In genomic region chr5:172567294-172567693, GRCh38 we compare ENCODE assay signal across 23 cellular contexts.
DNase-seq lines count a peak whose midpoint lies in the region; ATAC-seq, FAIRE-seq and TF ChIP-seq lines count a peak whose summit lies in the region.
"Had no signal": no experiment of that assay in that cellular context is flagged by ENCODE, and none has a peak within 500 bp of the region (broad histone marks: within the 10 kb centered on the region; RNA-seq: fewer than 3 reads in every experiment).

No MANE protein-coding gene starts in this region.

- intact Hi-C loops in Right ventricle myocardium superior (cut with DNase I) = no loop called here
- intact Hi-C loops in sigmoid colon (cut with DNase I) = loop anchor here (5.0 kb wide), 1 partner anchor 85 kb away; no protein-coding TSS in a partner anchor
- intact Hi-C loops in ovary (cut with DNase I) = loop anchor here in 1 of 4 donors (10.0 kb wide), 1 partner anchor 78 kb away; the partner anchor contains the start of gene NEURL1B

- peak overlapping the region; percentile 81; the same call in 1 of the 2 replicates for H2BK15ac ChIP-seq in H1 (ENCODE audit: low read length)

- H3K27me3 Mint-ChIP-seq in neural crest cell (ENCODE audit: low read depth) (peaks cover 3% of the 10 kb centered on the region), glutamatergic neuron (ENCODE audit: unreplicated experiment) (peaks cover 2% of the 10 kb centered on the region)

- H4K5ac ChIP-seq in H1 (ENCODE audit: insufficient read length, low read depth, low read length) = no peak overlapping the region

- no peak for ATAC-seq in Right ventricle myocardium superior (ENCODE audit: poor library complexity)
- ATAC-seq: A549; CD8-positive, alpha-beta T cell had no signal

- H3K27ac ChIP-seq in cardiac muscle cell (peak overlapping the region; percentile 100), H1 (ENCODE audit: low read depth, low read length) (no peak overlapping the region), sigmoid colon (peak overlapping the region in 3 of 4 donors; percentile 38 to 90 (median 69)), ovary (no peak overlapping the region)
- H3K27ac ChIP-seq: 22Rv1; A549; BLaER1 treated with 17β-estradiol and CSF1 and Interleukin-3, amounts not matched to agents 10 nM and 100 nM; C4-2B had no signal

- no peak overlapping the region for H4K91ac ChIP-seq in H1 (replicated peaks; ENCODE audit: insufficient read length, low read length)

- no peak overlapping the region for H2BK20ac ChIP-seq in H1 (ENCODE audit: low read length)

- no peaks in the 10 kb centered on the region for H3K79me2 ChIP-seq in H1 (ENCODE audit: control insufficient read depth in 1 of 2, insufficient read depth in 2 of 2, low read length in 2 of 2)

- 96% methylated on average over 7 of the region's 7 CpGs; no CpG with 5 or more reads in 1 of the 2 experiments for WGBS in H1 (ENCODE audit: extremely low coverage in 1 of 2, insufficient coverage in 1 of 2, insufficient read length in 1 of 2, insufficient replicate concordance in 2 of 2, low coverage in 1 of 2, low lambda C conversion rate in 2 of 2, missing lambda C conversion rate in 1 of 2), 2 experiments
- WGBS in sigmoid colon, 2 donors = 91 to 94% methylated on average over 7 of the region's 7 CpGs
- 88 to 94% (median 93%) methylated on average over 7 of the region's 7 CpGs for WGBS in ovary, 3 donors

- no peak overlapping the region for H3K9ac ChIP-seq in H1 (replicated peaks in 1 of 4; ENCODE audit: extremely low read depth in 1 of 4, low read depth in 3 of 4, low read length in 3 of 4)
- H3K9ac ChIP-seq: BLaER1 treated with 17β-estradiol and CSF1 and Interleukin-3, amounts not matched to agents 10 nM and 100 nM had no signal

- peak overlapping the region; percentile 35 for H3K27ac Mint-ChIP-seq in neural crest cell (ENCODE audit: unreplicated experiment)
- H3K27ac Mint-ChIP-seq in glutamatergic neuron (ENCODE audit: unreplicated experiment) = no peak overlapping the region
- H3K27ac Mint-ChIP-seq: B cell; CD4-positive, alpha-beta T cell; CD8-positive, alpha-beta T cell had no signal

- no peak overlapping the region for H3K4me2 ChIP-seq in H1 (ENCODE audit: insufficient read depth in 1 of 2, low read depth in 2 of 2, low read length in 2 of 2)
- H3K4me2 ChIP-seq: A549; BLaER1 treated with 17β-estradiol and CSF1 and Interleukin-3, amounts not matched to agents 10 nM and 100 nM had no signal

- no peak for FAIRE-seq in H1 (lab: Jason Lieb, UNC)
- FAIRE-seq: A549, D721Med, G401.6, GM12891, GM19239 had no signal

- H3K4me1 Mint-ChIP-seq in neural crest cell (peaks cover 23% of the 10 kb centered on the region), glutamatergic neuron (ENCODE audit: low read depth, unreplicated experiment) (peaks cover 2% of the 10 kb centered on the region)
- H3K4me1 Mint-ChIP-seq: B cell had no signal

- H4K20me1 ChIP-seq in H1 (replicated peaks in 1 of 2; ENCODE audit: control insufficient read depth in 1 of 2, insufficient read depth in 2 of 2, low read length in 2 of 2) = no peaks in the 10 kb centered on the region
- H4K20me1 ChIP-seq: BLaER1 treated with 17β-estradiol and CSF1 and Interleukin-3, amounts not matched to agents 10 nM and 100 nM had no signal

- no peaks in the 10 kb centered on the region for H3K36me3 Mint-ChIP-seq in neural crest cell (ENCODE audit: low read depth)
- H3K36me3 Mint-ChIP-seq in glutamatergic neuron (ENCODE audit: unreplicated experiment) = no peaks in the 10 kb centered on the region
- H3K36me3 Mint-ChIP-seq: CD8-positive, alpha-beta T cell had no signal

- TF ChIP-seq POLR2A in H1 (IDR thresholded peaks at IDR 0.05; ENCODE audit: control extremely low read depth in 1 of 2, low read depth in 2 of 2, low read length in 2 of 2) (no peak), sigmoid colon (IDR thresholded peaks at IDR 0.05) (no peak), ovary (IDR thresholded peaks at IDR 0.05) (no peak)

- H3K18ac ChIP-seq in H1 (ENCODE audit: extremely low read depth, low read length) = no peak overlapping the region

- H2AFZ ChIP-seq in H1 (ENCODE audit: low read length) = no peak overlapping the region

- POLR2A ChIA-PET in H1 (lab: Charles Lee; ENCODE audit: partially characterized antibody) = no interaction called here

- H3K9me3 ChIP-seq in cardiac muscle cell (ENCODE audit: low read depth) (no peaks in the 10 kb centered on the region), H1 (ENCODE audit: insufficient read depth in 2 of 2, low read depth in 1 of 2, low read length in 1 of 2) (no peaks in the 10 kb centered on the region), sigmoid colon (no peaks in the 10 kb centered on the region), ovary (no peaks in the 10 kb centered on the region)
- H3K9me3 ChIP-seq: A549; BLaER1 treated with 17β-estradiol and CSF1 and Interleukin-3, amounts not matched to agents 10 nM and 100 nM; Caco-2 had no signal

- H2BK120ac ChIP-seq in H1 (replicated peaks; ENCODE audit: low read depth, low read length) = no peak overlapping the region

- no peak for TF ChIP-seq CTCF in cardiac muscle cell (IDR thresholded peaks at IDR 0.05; ENCODE audit: low read depth, low read length)
- no peak for TF ChIP-seq CTCF in H1 (IDR thresholded peaks at IDR 0.05; ENCODE audit: control extremely low read depth in 1 of 3, insufficient read depth in 1 of 3, low read depth in 1 of 3, low read length in 3 of 3)
- TF ChIP-seq CTCF in neural crest cell (conservative IDR thresholded peaks at IDR 0.05) = no peak
- no peak for TF ChIP-seq CTCF in sigmoid colon (IDR thresholded peaks at IDR 0.05)
- TF ChIP-seq CTCF in ovary (IDR thresholded peaks at IDR 0.05) = no peak
- TF ChIP-seq CTCF in glutamatergic neuron (IDR thresholded peaks at IDR 0.05; ENCODE audit: partially characterized antibody, unreplicated experiment) = no peak

- H3K9me3 Mint-ChIP-seq in neural crest cell (no peaks in the 10 kb centered on the region), glutamatergic neuron (ENCODE audit: unreplicated experiment) (no peaks in the 10 kb centered on the region)
- H3K9me3 Mint-ChIP-seq: CD4-positive, alpha-beta T cell; CD8-positive, alpha-beta T cell had no signal

- no peak overlapping the region for H3K14ac ChIP-seq in H1 (ENCODE audit: insufficient read length)

- TF ChIP-seq RAD21 in H1 (IDR thresholded peaks at IDR 0.05 in 1 of 2, conservative IDR thresholded peaks at IDR 0.05 in 1 of 2; ENCODE audit: low read depth in 2 of 2, low read length in 2 of 2) = no peak

- no peak overlapping the region for H3K23ac ChIP-seq in H1 (ENCODE audit: insufficient read length)

- no peaks in the 10 kb centered on the region for H3K79me1 ChIP-seq in H1 (ENCODE audit: low read depth, low read length)

- no peaks in the 10 kb centered on the region for H3K27me3 ChIP-seq in cardiac muscle cell
- H3K27me3 ChIP-seq in H1 (replicated peaks in 1 of 4; ENCODE audit: control insufficient read depth in 3 of 4, extremely low read depth in 1 of 4, insufficient read depth in 3 of 4, low read length in 3 of 4) = no peaks in the 10 kb centered on the region; a peak in 2 of 7 replicates
- H3K27me3 ChIP-seq in sigmoid colon = no peaks in the 10 kb centered on the region
- no peaks in the 10 kb centered on the region for H3K27me3 ChIP-seq in ovary
- H3K27me3 ChIP-seq: BLaER1 treated with 17β-estradiol and CSF1 and Interleukin-3, amounts not matched to agents 10 nM and 100 nM had no signal

- no peak overlapping the region for H2BK12ac ChIP-seq in H1 (ENCODE audit: low read depth, low read length)

- DNase-seq in cardiac muscle cell (ENCODE audit: low read depth in 1 of 2, low spot score in 1 of 2) (no peak), Right ventricle myocardium superior (no peak), H1 (ENCODE audit: low read depth in 1 of 2, low spot score in 2 of 2) (no peak), neural crest cell (ENCODE audit: low read depth, low spot score) (no peak), sigmoid colon (no peak), ovary (no peak), glutamatergic neuron (no peak)
- DNase-seq: AML-193; Caco-2; Calu3; CD4-positive, alpha-beta T cell; CD8-positive, alpha-beta T cell; DMS79 treated with DMSO at 0.1 percent for 48 hours; GF-D8 had no signal

- H3K56ac ChIP-seq in H1 (replicated peaks; ENCODE audit: insufficient read length, low read depth, low read length) = no peak overlapping the region

- no peak overlapping the region for H2BK5ac ChIP-seq in H1 (ENCODE audit: low read depth, low read length)

- no peak overlapping the region for H4K8ac ChIP-seq in H1 (ENCODE audit: extremely low read depth, insufficient read depth, low read length)

- H3K4me3 Mint-ChIP-seq in neural crest cell = no peak overlapping the region
- H3K4me3 Mint-ChIP-seq in glutamatergic neuron (ENCODE audit: unreplicated experiment) = no peak overlapping the region
- H3K4me3 Mint-ChIP-seq: B cell; CD4-positive, alpha-beta T cell; CD8-positive, alpha-beta T cell had no signal

- H3K23me2 ChIP-seq in H1 (ENCODE audit: low read depth, low read length) = peaks cover 2% of the 10 kb centered on the region; the same call in 1 of the 2 replicates

- no peak overlapping the region for H3K4ac ChIP-seq in H1 (replicated peaks; ENCODE audit: insufficient read length, low read depth, low read length)

- TF ChIP-seq EP300 in H1 (IDR thresholded peaks at IDR 0.05; ENCODE audit: borderline replicate concordance in 1 of 2, low read depth in 2 of 2, low read length in 2 of 2) (no peak), sigmoid colon (IDR thresholded peaks at IDR 0.05) (no peak), ovary (IDR thresholded peaks at IDR 0.05) (no peak)

- no peaks in the 10 kb centered on the region for H3K36me3 ChIP-seq in cardiac muscle cell
- no peaks in the 10 kb centered on the region for H3K36me3 ChIP-seq in H1 (ENCODE audit: control insufficient read depth in 2 of 4, insufficient read depth in 4 of 4, low read length in 3 of 4)
- H3K36me3 ChIP-seq in sigmoid colon = no peaks in the 10 kb centered on the region
- no peaks in the 10 kb centered on the region for H3K36me3 ChIP-seq in ovary
- H3K36me3 ChIP-seq: BLaER1 treated with 17β-estradiol and CSF1 and Interleukin-3, amounts not matched to agents 10 nM and 100 nM had no signal

- 0 out of 2 replicates have a peak overlapping the region, but pooled peaks have one; percentile 13 for H2AK5ac ChIP-seq in H1 (ENCODE audit: low read depth, low read length)

- H3K4me3 ChIP-seq in cardiac muscle cell (no peak overlapping the region), H1 (ENCODE audit: extremely low read depth in 1 of 4, insufficient read depth in 2 of 4, low read depth in 3 of 4, low read length in 4 of 4) (no peak overlapping the region), sigmoid colon (no peak overlapping the region), ovary (no peak overlapping the region)
- H3K4me3 ChIP-seq: A549; BLaER1 treated with 17β-estradiol and CSF1 and Interleukin-3, amounts not matched to agents 10 nM and 100 nM had no signal

- CTCF ChIA-PET in H1 (lab: Charles Lee; ENCODE audit: partially characterized antibody) = interaction anchor here (0.6 to 2.7 kb wide), 10 partner anchors 10 to 746 kb away, joined by 3 to 8 read pairs (median 3); no protein-coding TSS in a partner anchor

- peaks cover 47% of the 10 kb centered on the region for H3K4me1 ChIP-seq in cardiac muscle cell (ENCODE audit: low read depth)
- H3K4me1 ChIP-seq in H1 (replicated peaks in 1 of 4; ENCODE audit: control insufficient read depth in 3 of 4, insufficient read depth in 4 of 4, low read length in 3 of 4) = peaks cover 4 to 21% (median 14%) of the 10 kb centered on the region in 4 experiments
- H3K4me1 ChIP-seq in sigmoid colon = peaks cover 0 to 55% (median 37%) of the 10 kb centered on the region in 4 donors
- no peaks in the 10 kb centered on the region for H3K4me1 ChIP-seq in ovary (ENCODE audit: insufficient read depth)
- H3K4me1 ChIP-seq: A549 had no signal

Comparison
In these comparisons a context has a peak if more than half of its experiments do, and no peak if none do; other contexts are left out.
1. H3K27ac ChIP-seq: peak in cardiac muscle cell (single experiment) and sigmoid colon (3 of 4); none in H1 (single experiment) and ovary (0 of 2).